In the genomic region with DNA sequence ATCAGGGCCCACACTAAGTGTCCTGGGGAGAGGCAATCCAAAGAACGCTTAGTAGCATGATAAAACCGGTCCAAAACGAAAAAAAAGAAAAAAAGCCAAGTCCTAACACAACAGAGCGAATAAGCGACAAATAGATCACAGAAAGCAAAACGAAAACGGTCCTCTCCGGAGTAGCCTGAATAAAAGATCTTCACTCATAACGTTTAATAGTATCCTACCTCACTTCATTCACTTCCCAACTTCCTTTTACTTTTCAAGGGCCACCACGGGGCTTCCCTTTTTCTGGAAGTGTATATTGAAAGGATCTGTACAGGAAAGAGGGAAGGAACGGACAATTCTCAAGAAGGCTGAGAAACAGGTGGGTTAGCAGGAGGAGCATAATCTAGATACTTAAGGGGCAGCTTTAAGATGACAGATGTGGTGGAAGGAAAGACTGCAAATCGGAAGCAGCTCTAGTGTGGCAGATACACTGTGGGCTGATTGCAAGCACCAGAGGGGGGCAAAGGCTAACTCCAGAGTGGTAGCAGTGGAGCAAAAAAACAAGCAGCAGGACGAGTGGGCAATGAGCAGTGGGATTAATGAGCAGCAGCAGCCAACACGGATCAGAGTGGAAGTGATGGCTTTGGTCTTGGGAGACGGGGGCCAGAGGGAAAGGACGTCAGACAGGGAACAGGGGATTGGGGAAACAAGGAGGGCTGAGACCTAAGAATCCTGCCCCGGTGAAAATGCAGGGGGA, we compare ENCODE assay signal across 8 cellular contexts. TPM values are rescaled to one million over a fixed set of nuclear protein-coding genes. Genes with fewer than 3 reads are reported as not detected.
A peak's percentile ranks its signal among the peaks of the same experiment; 100 is the strongest.
DNase-seq lines count a peak whose midpoint lies in the region; ATAC-seq and TF ChIP-seq lines count a peak whose summit lies in the region.

No MANE protein-coding gene starts in this region.

- DNase-seq in COLO668 (lab: John Stamatoyannopoulos, UW; ENCODE audit: unreplicated experiment): peak; percentile 25
- DNase-seq in MG63: no peak
- peak; percentile 8 for DNase-seq in activated CD4-positive, alpha-beta T cell treated with anti-CD3 and anti-CD28 coated beads, Interleukin-2, amount 50 U/mL, for 1 hour
- peak; percentile 34 to 39 for DNase-seq in fibroblast of lung (ENCODE audit: low read depth in 2 of 2)
- DNase-seq in neural crest cell (ENCODE audit: low read depth, low spot score): peak; percentile 22
- DNase-seq in occipital lobe (lab: John Stamatoyannopoulos, UW): no peak

- H3K4me2 ChIP-seq in fibroblast of lung (ENCODE audit: extremely low read depth, insufficient read depth, low read length): peak overlapping the region; percentile 73

- peak overlapping the region; percentile 97 for H3K9ac ChIP-seq in fibroblast of lung (ENCODE audit: insufficient read depth, low read length)

- H3K4me1 ChIP-seq in fibroblast of lung (ENCODE audit: control insufficient read depth, extremely low read depth, insufficient read depth, low read length): no peaks in the 10 kb centered on the region

- H3K27me3 ChIP-seq in MG63 (no peaks in the 10 kb centered on the region), fibroblast of lung (ENCODE audit: control insufficient read depth, insufficient read depth, low read length) (no peaks in the 10 kb centered on the region)

- H3K9me3 ChIP-seq in MG63: no peaks in the 10 kb centered on the region
- H3K9me3 ChIP-seq in fibroblast of lung (ENCODE audit: control insufficient read depth, insufficient read depth, low read depth, low read length): no peaks in the 10 kb centered on the region

- H4K20me1 ChIP-seq in fibroblast of lung (ENCODE audit: control insufficient read depth, extremely low read depth, insufficient read depth, low read length): no peaks in the 10 kb centered on the region

- TF ChIP-seq CTCF in fibroblast of lung (conservative IDR thresholded peaks at IDR 0.05 in 1 of 2, IDR thresholded peaks at IDR 0.05 in 1 of 2; ENCODE audit: low read depth in 1 of 2, low read length in 2 of 2) (no peak), neural crest cell (conservative IDR thresholded peaks at IDR 0.05) (no peak)

- no peaks in the 10 kb centered on the region for H3K9me3 Mint-ChIP-seq in neural crest cell

- H3K79me2 ChIP-seq in fibroblast of lung (ENCODE audit: control insufficient read depth, insufficient read depth, low read length): peaks cover 47% of the 10 kb centered on the region

- no peak for ATAC-seq in HG03521 (IDR thresholded peaks at IDR 0.05; ENCODE audit: unreplicated experiment)

- H3K36me3 ChIP-seq in MG63: no peaks in the 10 kb centered on the region
- no peaks in the 10 kb centered on the region for H3K36me3 ChIP-seq in fibroblast of lung (ENCODE audit: control insufficient read depth, insufficient read depth, low read length)

- no peaks in the 10 kb centered on the region for H3K27me3 Mint-ChIP-seq in neural crest cell (ENCODE audit: low read depth)

- H3K4me3 ChIP-seq in MG63: peak overlapping the region; percentile 81
- peak overlapping the region; percentile 91 to 99 (median 95) for H3K4me3 ChIP-seq in fibroblast of lung (replicated peaks in 1 of 4; ENCODE audit: control extremely low read depth in 1 of 4, insufficient read depth in 1 of 4, low read depth in 3 of 4, low read length in 4 of 4)

- no peak overlapping the region for H3K27ac Mint-ChIP-seq in neural crest cell (ENCODE audit: unreplicated experiment)

- no peak overlapping the region for H3K4me3 Mint-ChIP-seq in neural crest cell

- TF ChIP-seq POLR2A in GM19099 (IDR thresholded peaks at IDR 0.05; ENCODE audit: extremely low read depth, insufficient read length, low read depth): peak; percentile 32

- H3K4me1 Mint-ChIP-seq in neural crest cell: peaks cover 8% of the 10 kb centered on the region

- H3K27ac ChIP-seq in fibroblast of lung (ENCODE audit: insufficient read depth, low read length): peak overlapping the region; percentile 95

- peaks cover 3% of the 10 kb centered on the region for H3K36me3 Mint-ChIP-seq in neural crest cell (ENCODE audit: low read depth)

- peak overlapping the region; percentile 0 for H2AFZ ChIP-seq in fibroblast of lung (ENCODE audit: low read length)

RNA-seq across cellular contexts. Expression of a gene that starts 0.9 kb away (rescaled TPM):
- total RNA-seq in MG63 (2014; rRNA removed; shearing (Covaris generic); ENCODE audit: low replicate concordance): 0.59 and 1.7 TPM in 2 replicates
- 8.5 and 14.9 TPM in 2 replicates for total RNA-seq in fibroblast of lung
- polyA plus RNA-seq in fibroblast of lung: 15.9 and 16.1 TPM in 2 replicates
- 10.0 and 10.9 TPM in 2 replicates for polyA plus RNA-seq in fibroblast of lung (2012)
- polyA minus RNA-seq in fibroblast of lung (ENCODE audit: low replicate concordance): 5.4 and 10.1 TPM in 2 replicates
- total RNA-seq in neural crest cell: 27.6 and 31.1 TPM in 2 replicates
- total RNA-seq in occipital lobe: 32.4 TPM

RNA-seq across cellular contexts. Expression of a gene that starts 48.7 kb away (rescaled TPM):
- total RNA-seq in MG63 (2014; rRNA removed; shearing (Covaris generic); ENCODE audit: low replicate concordance): 27.5 and 28.4 TPM in 2 replicates
- 31.3 and 36.7 TPM in 2 replicates for total RNA-seq in fibroblast of lung
- 28.1 and 47.0 TPM in 2 replicates for polyA plus RNA-seq in fibroblast of lung
- polyA plus RNA-seq in fibroblast of lung (2012): 23.0 and 36.4 TPM in 2 replicates
- 37.8 and 55.2 TPM in 2 replicates for polyA minus RNA-seq in fibroblast of lung (ENCODE audit: low replicate concordance)
- 147 and 148 TPM in 2 replicates for total RNA-seq in neural crest cell
- 58.0 TPM for total RNA-seq in occipital lobe

Comparison
In these comparisons a context has a peak if more than half of its experiments do, and no peak if none do; other contexts are left out.
1. DNase-seq: peak in COLO668 (single experiment), activated CD4-positive, alpha-beta T cell treated with anti-CD3 and anti-CD28 coated beads, Interleukin-2, amount 50 U/mL, for 1 hour (single experiment), fibroblast of lung (2 of 2) and neural crest cell (single experiment); none in MG63 (single experiment) and occipital lobe (single experiment).